In the genomic region with DNA sequence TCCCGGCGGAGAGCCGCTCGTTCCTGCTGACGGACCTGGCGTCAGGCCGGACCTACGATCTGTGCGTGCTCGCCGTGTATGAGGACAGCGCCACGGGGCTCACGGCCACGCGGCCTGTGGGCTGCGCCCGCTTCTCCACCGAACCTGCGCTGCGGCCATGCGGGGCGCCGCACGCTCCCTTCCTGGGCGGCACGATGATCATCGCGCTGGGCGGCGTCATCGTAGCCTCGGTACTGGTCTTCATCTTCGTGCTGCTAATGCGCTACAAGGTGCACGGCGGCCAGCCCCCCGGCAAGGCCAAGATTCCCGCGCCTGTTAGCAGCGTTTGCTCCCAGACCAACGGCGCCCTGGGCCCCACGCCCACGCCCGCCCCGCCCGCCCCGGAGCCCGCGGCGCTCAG, we compare ENCODE assay signal across 25 cellular contexts. TPM values are rescaled to one million over a fixed set of nuclear protein-coding genes. Genes with fewer than 3 reads are reported as not detected.
DNase-seq lines count a peak whose midpoint lies in the region; ATAC-seq, FAIRE-seq and TF ChIP-seq lines count a peak whose summit lies in the region.
"Had no signal": no experiment of that assay in that cellular context is flagged by ENCODE, and none has a peak within 500 bp of the region (broad histone marks: within the 10 kb centered on the region; RNA-seq: fewer than 3 reads in every experiment).

No MANE protein-coding gene starts in this region.

- peaks cover 13% of the 10 kb centered on the region; the same call in 1 of the 2 replicates for H4K20me1 ChIP-seq in K562 (replicated peaks; ENCODE audit: control insufficient read depth, insufficient read depth, low read length)

- CTCF ChIA-PET in K562 (lab: Yijun Ruan, JAX; ENCODE audit: low intra/inter-chr PET ratio), result no interaction called here

- no peak for TF ChIP-seq RAD21 in K562 (CRISPR knock-in tag; conservative IDR thresholded peaks at IDR 0.05 in 1 of 2, IDR thresholded peaks at IDR 0.05 in 1 of 2)

- peak; percentile 43 for DNase-seq in H7
- DNase-seq in K562 (ENCODE audit: extremely low read depth in 1 of 4, low spot score in 3 of 4), result peak in 3 of 4 experiments; percentile 23 to 58 (median 49)
- DNase-seq in kidney, result peak; percentile 71
- no peak for DNase-seq in mesothelial cell of epicardium (ENCODE audit: low spot score in 2 of 2, unreplicated experiment in 2 of 2)
- DNase-seq in HTR-8/SVneo (ENCODE audit: insufficient read length, low spot score), result no peak
- no peak for DNase-seq in activated CD4-positive, alpha-beta T cell treated with anti-CD3 and anti-CD28 coated beads, Interleukin-2, amount 50 U/mL, for 1 hour
- DNase-seq: ACHN; AML-193; BE2C; CD4-positive, alpha-beta T cell; CD8-positive, alpha-beta memory T cell; DMS 273 treated with DMSO at 0.1 percent for 48 hours; DMS79; EL; GDM1; GOT3; H9 had no signal

- H3K9me3 ChIP-seq in K562 (replicated peaks; ENCODE audit: control insufficient read depth, insufficient read depth, low read depth, low read length) (no peaks in the 10 kb centered on the region), kidney (ENCODE audit: control insufficient read depth in 1 of 2, low read length in 2 of 2) (no peaks in the 10 kb centered on the region)
- H3K9me3 ChIP-seq: BE2C; BLaER1 treated with 17β-estradiol and CSF1 and Interleukin-3, amounts not matched to agents 10 nM and 100 nM had no signal

- ATAC-seq in K562, result peak; percentile 49
- ATAC-seq: GM12878, HCT116 had no signal

- 9% methylated on average over 47 of the region's 52 CpGs for WGBS in K562 (ENCODE audit: insufficient coverage, low coverage, missing lambda C conversion rate)

- TF ChIP-seq CTCF in K562 (IDR thresholded peaks at IDR 0.05 in 2 of 3, conservative IDR thresholded peaks at IDR 0.05 in 1 of 3; ENCODE audit: insufficient read depth in 2 of 3, low read depth in 1 of 3, low read length in 3 of 3) (no peak), kidney (IDR thresholded peaks at IDR 0.05; ENCODE audit: borderline replicate concordance, extremely low read depth, insufficient read depth) (no peak), mesothelial cell of epicardium (IDR thresholded peaks at IDR 0.05; ENCODE audit: unreplicated experiment) (no peak)

- H3K4me3 ChIP-seq in H7 (ENCODE audit: insufficient read depth, low read depth, low read length) (no peak overlapping the region), K562 (no peak overlapping the region), kidney (ENCODE audit: low read length in 2 of 2) (no peak overlapping the region)
- H3K4me3 ChIP-seq: BLaER1 treated with 17β-estradiol and CSF1 and Interleukin-3, amounts not matched to agents 10 nM and 100 nM; GM12878 had no signal

- peaks cover 22% of the 10 kb centered on the region for H3K36me3 Mint-ChIP-seq in mesothelial cell of epicardium
- H3K36me3 Mint-ChIP-seq: CD14-positive monocyte had no signal

- POLR2A ChIA-PET in K562 (lab: Yijun Ruan, JAX), result no interaction called here

- H3K9me1 ChIP-seq in K562 (ENCODE audit: control insufficient read depth, insufficient read depth, low read length), result no peaks in the 10 kb centered on the region

- in situ Hi-C loops in K562 (cut with MboI), result no loop called here

- H3K79me2 ChIP-seq in K562 (ENCODE audit: control insufficient read depth, insufficient read depth, low read length), result no peaks in the 10 kb centered on the region

- peaks cover 3% of the 10 kb centered on the region for H3K4me1 Mint-ChIP-seq in mesothelial cell of epicardium

- H3K27ac Mint-ChIP-seq in mesothelial cell of epicardium, result no peak overlapping the region

- no peaks in the 10 kb centered on the region for H3K27me3 ChIP-seq in H7 (ENCODE audit: control insufficient read depth, insufficient read depth, low read length)
- peaks cover 31 to 69% of the 10 kb centered on the region in 2 experiments for H3K27me3 ChIP-seq in K562 (ENCODE audit: control insufficient read depth in 2 of 2, insufficient read depth in 2 of 2, low read length in 2 of 2)
- H3K27me3 ChIP-seq: BE2C; BLaER1 treated with 17β-estradiol and CSF1 and Interleukin-3, amounts not matched to agents 10 nM and 100 nM had no signal

- TF ChIP-seq EP300 in K562 (IDR thresholded peaks at IDR 0.05; ENCODE audit: low read length), result no peak

- H3K4me2 ChIP-seq in K562 (ENCODE audit: insufficient read depth, low read length), result peak overlapping the region; percentile 61
- H3K4me2 ChIP-seq: BLaER1 treated with 17β-estradiol and CSF1 and Interleukin-3, amounts not matched to agents 10 nM and 100 nM had no signal

- H3K4me3 Mint-ChIP-seq in mesothelial cell of epicardium, result no peak overlapping the region
- H3K4me3 Mint-ChIP-seq: CD14-positive monocyte; CD4-positive, alpha-beta T cell; CD8-positive, alpha-beta memory T cell; H9 had no signal

- H3K27me3 Mint-ChIP-seq in mesothelial cell of epicardium (ENCODE audit: low read depth), result no peaks in the 10 kb centered on the region
- H3K27me3 Mint-ChIP-seq: CD4-positive, alpha-beta T cell had no signal

- peak overlapping the region; percentile 65; the same call in 1 of the 2 replicates for H2AFZ ChIP-seq in K562 (ENCODE audit: low read depth, low read length)

- peak overlapping the region in 1 of 2 experiments; percentile 88; a peak in 2 of 4 replicates for H3K9ac ChIP-seq in K562 (ENCODE audit: insufficient read depth in 1 of 2, low read depth in 2 of 2, low read length in 2 of 2)
- H3K9ac ChIP-seq in kidney (ENCODE audit: low read length in 2 of 2), result no peak overlapping the region
- H3K9ac ChIP-seq: BLaER1 treated with 17β-estradiol and CSF1 and Interleukin-3, amounts not matched to agents 10 nM and 100 nM had no signal

- no peaks in the 10 kb centered on the region; the same call in 1 of the 2 replicates for H3K36me3 ChIP-seq in H7 (replicated peaks; ENCODE audit: control insufficient read depth, insufficient read depth, low read length)
- no peaks in the 10 kb centered on the region for H3K36me3 ChIP-seq in K562 (ENCODE audit: control insufficient read depth, insufficient read depth, low read length)
- H3K36me3 ChIP-seq in kidney (ENCODE audit: control insufficient read depth in 1 of 2, insufficient read depth in 2 of 2, low read length in 2 of 2), result no peaks in the 10 kb centered on the region
- H3K36me3 ChIP-seq: BE2C had no signal

- TF ChIP-seq POLR2A in K562 (conservative IDR thresholded peaks at IDR 0.05), result no peak

- no peaks in the 10 kb centered on the region for H3K9me3 Mint-ChIP-seq in mesothelial cell of epicardium
- H3K9me3 Mint-ChIP-seq: CD4-positive, alpha-beta T cell; H9 had no signal

- peaks cover 0 to 21% of the 10 kb centered on the region in 2 experiments; a peak in 2 of 5 replicates for H3K4me1 ChIP-seq in K562 (replicated peaks in 1 of 2; ENCODE audit: control insufficient read depth in 2 of 2, insufficient read depth in 2 of 2, low read length in 2 of 2)
- H3K4me1 ChIP-seq in kidney (ENCODE audit: control insufficient read depth in 1 of 2, insufficient read depth in 1 of 2, low read depth in 1 of 2, low read length in 2 of 2), result no peaks in the 10 kb centered on the region
- H3K4me1 ChIP-seq: BE2C had no signal

- H3K27ac ChIP-seq in K562 (ENCODE audit: extremely low read depth, low read depth, low read length), result no peak overlapping the region
- no peak overlapping the region for H3K27ac ChIP-seq in kidney (ENCODE audit: low read depth in 2 of 2, low read length in 2 of 2)
- H3K27ac ChIP-seq: 22Rv1; BLaER1 treated with 17β-estradiol and CSF1 and Interleukin-3, amounts not matched to agents 10 nM and 100 nM had no signal

- no peak for FAIRE-seq in K562 (lab: Jason Lieb, UNC)
- no peak for FAIRE-seq in kidney (lab: Jason Lieb, UNC)
- FAIRE-seq in HTR-8/SVneo (lab: Jason Lieb, UNC), result no peak
- FAIRE-seq: A204.1, D721Med, GM12878, GM19239 had no signal

- BruUV-seq in K562 (replicated peaks; lab: Mats Ljungman, UMichigan), result no TSS peak

- intact Hi-C loops in K562 (cut with micrococcal nuclease) (no loop called here), kidney (cut with DNase I) (no loop called here)

RNA-seq across cellular contexts. Expression of gene LRFN3, which starts 8.4 kb away (rescaled TPM):
- total RNA-seq in H7 (2014; rRNA removed; shearing (Covaris generic)), result 9.9 and 13.4 TPM in 2 replicates
- 0.32 TPM in 1 of 2 replicates, not detected in the other for total RNA-seq in K562 (2011; cell fraction: chromatin; rRNA removed; ENCODE audit: low replicate concordance)
- 0.26 and 0.50 TPM in 2 replicates for total RNA-seq in K562 (2011; cell fraction: nucleolus; rRNA removed)
- total RNA-seq in K562 (2011; cell fraction: nucleoplasm; rRNA removed), result 0.15 and 0.23 TPM in 2 replicates
- total RNA-seq in K562 (2014; rRNA removed), result 0.08 TPM in 1 of 2 replicates, not detected in the other
- not detected in 2 replicates for total RNA-seq in K562 (2014; rRNA removed; fragmentation: Illumina TruSeq; extraction: Trizol)
- not detected in 2 replicates for total RNA-seq in K562 (2015; rRNA removed; fragmentation: Illumina TruSeq; extraction: Trizol)
- 0.11 and 0.31 TPM in 2 replicates for total RNA-seq in K562 (2021)
- polyA plus RNA-seq in K562 (2011; rRNA removed), result 0.16 TPM in 1 of 2 replicates, not detected in the other
- polyA plus RNA-seq in K562 (2011; cell fraction: cytosol; rRNA removed), result 0.09 and 0.18 TPM in 2 replicates
- 0.17 and 0.20 TPM in 2 replicates for polyA plus RNA-seq in K562 (2011; cell fraction: nucleus; rRNA removed)
- 0.07 and 0.09 TPM in 2 replicates for polyA plus RNA-seq in K562 (2012)
- 0.03 and 0.19 TPM in 2 replicates for polyA plus RNA-seq in K562 (2014; fragmentation: Illumina TruSeq; extraction: Trizol)
- not detected for polyA plus RNA-seq in K562 (2014; fragmentation: Nextera tagmentation; extraction: Ambion mirVana)
- polyA plus RNA-seq in K562 (2014; rRNA removed), result 0.12 and 0.35 TPM in 2 replicates
- polyA minus RNA-seq in K562 (2011; rRNA and poly(A)+ RNA removed), result 0.04 and 0.06 TPM in 2 replicates
- polyA minus RNA-seq in K562 (2011; cell fraction: cytosol; rRNA and poly(A)+ RNA removed), result not detected in 2 replicates
- polyA minus RNA-seq in K562 (2011; cell fraction: nucleus; rRNA and poly(A)+ RNA removed), result 0.22 and 0.54 TPM in 2 replicates
- total RNA-seq in kidney, result 9.4 TPM
- polyA plus RNA-seq in kidney (ENCODE audit: insufficient read depth, low read depth, low replicate concordance), result 8.2 TPM
- 25.7 to 28.5 TPM (median 27.5 TPM) in 3 replicates for total RNA-seq in mesothelial cell of epicardium
- polyA plus RNA-seq: CD14-positive monocyte had no signal

RNA-seq across cellular contexts. Expression of gene TYROBP, which starts 36.5 kb away (rescaled TPM):
- not detected in 2 replicates for total RNA-seq in H7 (2014; rRNA removed; shearing (Covaris generic))
- not detected in 2 replicates for total RNA-seq in K562 (2011; cell fraction: chromatin; rRNA removed; ENCODE audit: low replicate concordance)
- 0.83 TPM in 1 of 2 replicates, not detected in the other for total RNA-seq in K562 (2011; cell fraction: nucleolus; rRNA removed)
- 1.2 TPM in 1 of 2 replicates, not detected in the other for total RNA-seq in K562 (2011; cell fraction: nucleoplasm; rRNA removed)
- total RNA-seq in K562 (2014; rRNA removed) (0.86 and 2.0 TPM in 2 replicates), K562 (2014; rRNA removed; fragmentation: Illumina TruSeq; extraction: Trizol) (1.1 and 1.2 TPM in 2 replicates), K562 (2015; rRNA removed; fragmentation: Illumina TruSeq; extraction: Trizol) (8.2 and 9.8 TPM in 2 replicates), K562 (2021) (2.7 and 2.9 TPM in 2 replicates), kidney (77.6 TPM), mesothelial cell of epicardium (not detected in 3 replicates)
- polyA plus RNA-seq in K562 (2011; rRNA removed) (2.9 and 11.1 TPM in 2 replicates), K562 (2014; fragmentation: Illumina TruSeq; extraction: Trizol) (2.2 and 2.4 TPM in 2 replicates), K562 (2014; fragmentation: Nextera tagmentation; extraction: Ambion mirVana) (1 to 10 TPM in 1 of 2 experiments, under 1 TPM in 1; 0.72 to 1.6 TPM), K562 (2014; rRNA removed) (3.4 and 8.1 TPM in 2 replicates), kidney (ENCODE audit: insufficient read depth, low read depth, low replicate concordance) (64.2 TPM)
- polyA plus RNA-seq in K562 (2011; cell fraction: cytosol; rRNA removed), result 9.4 and 12.1 TPM in 2 replicates
- 1.6 and 7.6 TPM in 2 replicates for polyA plus RNA-seq in K562 (2011; cell fraction: nucleus; rRNA removed)
- 14.6 and 22.6 TPM in 2 replicates for polyA plus RNA-seq in K562 (2012)
- polyA minus RNA-seq in K562 (2011; rRNA and poly(A)+ RNA removed), result 0.87 and 2.1 TPM in 2 replicates
- polyA minus RNA-seq in K562 (2011; cell fraction: cytosol; rRNA and poly(A)+ RNA removed), result 6.5 TPM in 1 of 2 replicates, not detected in the other
- polyA minus RNA-seq in K562 (2011; cell fraction: nucleus; rRNA and poly(A)+ RNA removed), result 1.6 TPM in 1 of 2 replicates, not detected in the other
- total RNA-seq: H9 had no signal

RNA-seq across cellular contexts. Expression of gene HCST, which starts 42.2 kb away (rescaled TPM):
- 2.4 and 2.8 TPM in 2 replicates for total RNA-seq in H7 (2014; rRNA removed; shearing (Covaris generic))
- 1.0 TPM in 1 of 2 replicates, not detected in the other for total RNA-seq in K562 (2011; cell fraction: chromatin; rRNA removed; ENCODE audit: low replicate concordance)
- 1.7 and 2.2 TPM in 2 replicates for total RNA-seq in K562 (2011; cell fraction: nucleolus; rRNA removed)
- 0.81 and 2.4 TPM in 2 replicates for total RNA-seq in K562 (2011; cell fraction: nucleoplasm; rRNA removed)
- total RNA-seq in K562 (2014; rRNA removed), result not detected in 2 replicates
- 0.29 TPM in 1 of 2 replicates, not detected in the other for total RNA-seq in K562 (2014; rRNA removed; fragmentation: Illumina TruSeq; extraction: Trizol)
- 0.65 and 0.94 TPM in 2 replicates for total RNA-seq in K562 (2015; rRNA removed; fragmentation: Illumina TruSeq; extraction: Trizol)
- 0.47 and 1.6 TPM in 2 replicates for total RNA-seq in K562 (2021)
- 1.3 and 1.9 TPM in 2 replicates for polyA plus RNA-seq in K562 (2011; rRNA removed)
- polyA plus RNA-seq in K562 (2011; cell fraction: cytosol; rRNA removed), result 1.4 and 17.5 TPM in 2 replicates
- 0.86 and 1.3 TPM in 2 replicates for polyA plus RNA-seq in K562 (2011; cell fraction: nucleus; rRNA removed)
- polyA plus RNA-seq in K562 (2012), result 1.2 and 1.6 TPM in 2 replicates
- not detected in 2 replicates for polyA plus RNA-seq in K562 (2014; fragmentation: Illumina TruSeq; extraction: Trizol)
- polyA plus RNA-seq in K562 (2014; fragmentation: Nextera tagmentation; extraction: Ambion mirVana), result 1 to 10 TPM in 1 of 2 experiments, under 1 TPM in 1; 0.95 to 1.0 TPM
- polyA plus RNA-seq in K562 (2014; rRNA removed), result 1.1 and 1.9 TPM in 2 replicates
- 1.7 TPM in 1 of 2 replicates, not detected in the other for polyA minus RNA-seq in K562 (2011; rRNA and poly(A)+ RNA removed)
- 1.8 TPM in 1 of 2 replicates, not detected in the other for polyA minus RNA-seq in K562 (2011; cell fraction: cytosol; rRNA and poly(A)+ RNA removed)
- not detected in 2 replicates for polyA minus RNA-seq in K562 (2011; cell fraction: nucleus; rRNA and poly(A)+ RNA removed)
- 16.7 TPM for total RNA-seq in kidney
- 10.6 TPM for polyA plus RNA-seq in kidney (ENCODE audit: insufficient read depth, low read depth, low replicate concordance)
- total RNA-seq in mesothelial cell of epicardium, result 0.62 to 1.4 TPM (median 0.92 TPM) in 3 replicates

RNA-seq across cellular contexts. Expression of gene NFKBID, which starts 44.2 kb away (rescaled TPM):
- total RNA-seq in H7 (2014; rRNA removed; shearing (Covaris generic)), result 6.8 and 7.5 TPM in 2 replicates
- total RNA-seq in K562 (2011; cell fraction: chromatin; rRNA removed; ENCODE audit: low replicate concordance), result 15.7 and 63.9 TPM in 2 replicates
- 48.6 and 61.0 TPM in 2 replicates for total RNA-seq in K562 (2011; cell fraction: nucleolus; rRNA removed)
- total RNA-seq in K562 (2011; cell fraction: nucleoplasm; rRNA removed), result 27.9 and 29.7 TPM in 2 replicates
- total RNA-seq in K562 (2014; rRNA removed) (8.9 and 12.9 TPM in 2 replicates), K562 (2014; rRNA removed; fragmentation: Illumina TruSeq; extraction: Trizol) (1.7 and 2.9 TPM in 2 replicates), K562 (2015; rRNA removed; fragmentation: Illumina TruSeq; extraction: Trizol) (6.6 and 7.1 TPM in 2 replicates), K562 (2021) (9.3 and 10.0 TPM in 2 replicates), kidney (23.9 TPM), mesothelial cell of epicardium (16.3 to 18.9 TPM (median 17.1 TPM) in 3 replicates)
- polyA plus RNA-seq in K562 (2011; rRNA removed) (3.3 and 6.8 TPM in 2 replicates), K562 (2014; fragmentation: Illumina TruSeq; extraction: Trizol) (3.6 and 4.1 TPM in 2 replicates), K562 (2014; fragmentation: Nextera tagmentation; extraction: Ambion mirVana) (under 1 TPM; 0.65 to 0.92 TPM), K562 (2014; rRNA removed) (6.3 and 8.9 TPM in 2 replicates), kidney (ENCODE audit: insufficient read depth, low read depth, low replicate concordance) (1.9 TPM)
- polyA plus RNA-seq in K562 (2011; cell fraction: cytosol; rRNA removed), result 5.3 and 6.4 TPM in 2 replicates
- polyA plus RNA-seq in K562 (2011; cell fraction: nucleus; rRNA removed), result 43.9 and 60.1 TPM in 2 replicates
- polyA plus RNA-seq in K562 (2012), result 2.7 and 5.6 TPM in 2 replicates
- 3.2 and 6.3 TPM in 2 replicates for polyA minus RNA-seq in K562 (2011; rRNA and poly(A)+ RNA removed)
- polyA minus RNA-seq in K562 (2011; cell fraction: cytosol; rRNA and poly(A)+ RNA removed), result 10.9 and 12.1 TPM in 2 replicates
- 20.7 and 27.1 TPM in 2 replicates for polyA minus RNA-seq in K562 (2011; cell fraction: nucleus; rRNA and poly(A)+ RNA removed)

RNA-seq across cellular contexts. Expression of gene SDHAF1, which starts 50.4 kb away (rescaled TPM):
- 32.9 and 41.9 TPM in 2 replicates for total RNA-seq in H7 (2014; rRNA removed; shearing (Covaris generic))
- total RNA-seq in K562 (2011; cell fraction: chromatin; rRNA removed; ENCODE audit: low replicate concordance), result 6.0 and 23.0 TPM in 2 replicates
- total RNA-seq in K562 (2011; cell fraction: nucleolus; rRNA removed), result 33.8 and 36.0 TPM in 2 replicates
- total RNA-seq in K562 (2011; cell fraction: nucleoplasm; rRNA removed), result 21.1 and 21.8 TPM in 2 replicates
- total RNA-seq in K562 (2014; rRNA removed), result 48.4 and 62.7 TPM in 2 replicates
- 14.8 and 15.3 TPM in 2 replicates for total RNA-seq in K562 (2014; rRNA removed; fragmentation: Illumina TruSeq; extraction: Trizol)
- 23.5 and 24.7 TPM in 2 replicates for total RNA-seq in K562 (2015; rRNA removed; fragmentation: Illumina TruSeq; extraction: Trizol)
- 32.3 and 37.3 TPM in 2 replicates for total RNA-seq in K562 (2021)
- 18.8 and 19.4 TPM in 2 replicates for polyA plus RNA-seq in K562 (2011; rRNA removed)
- polyA plus RNA-seq in K562 (2011; cell fraction: cytosol; rRNA removed), result 34.5 and 61.0 TPM in 2 replicates
- polyA plus RNA-seq in K562 (2011; cell fraction: nucleus; rRNA removed), result 16.5 and 24.0 TPM in 2 replicates
- polyA plus RNA-seq in K562 (2012), result 23.1 and 26.8 TPM in 2 replicates
- 13.7 and 24.9 TPM in 2 replicates for polyA plus RNA-seq in K562 (2014; fragmentation: Illumina TruSeq; extraction: Trizol)
- polyA plus RNA-seq in K562 (2014; fragmentation: Nextera tagmentation; extraction: Ambion mirVana), result 1 to 10 TPM in 1 of 2 experiments, under 1 TPM in 1; 0.42 to 1.1 TPM
- polyA plus RNA-seq in K562 (2014; rRNA removed), result 55.7 and 56.6 TPM in 2 replicates
- polyA minus RNA-seq in K562 (2011; rRNA and poly(A)+ RNA removed), result 3.9 and 4.7 TPM in 2 replicates
- 8.4 and 11.7 TPM in 2 replicates for polyA minus RNA-seq in K562 (2011; cell fraction: cytosol; rRNA and poly(A)+ RNA removed)
- polyA minus RNA-seq in K562 (2011; cell fraction: nucleus; rRNA and poly(A)+ RNA removed), result 9.4 and 13.3 TPM in 2 replicates
- 15.0 TPM for total RNA-seq in kidney
- 34.3 TPM for polyA plus RNA-seq in kidney (ENCODE audit: insufficient read depth, low read depth, low replicate concordance)
- 10.6 to 12.4 TPM (median 12.0 TPM) in 3 replicates for total RNA-seq in mesothelial cell of epicardium

Comparison
In these comparisons a context has a peak if more than half of its experiments do, and no peak if none do; other contexts are left out.
1. DNase-seq: peak in H7 (single experiment), K562 (3 of 4) and kidney (single experiment); none in mesothelial cell of epicardium (0 of 2), HTR-8/SVneo (single experiment) and activated CD4-positive, alpha-beta T cell treated with anti-CD3 and anti-CD28 coated beads, Interleukin-2, amount 50 U/mL, for 1 hour (single experiment).